ENCODE assay signal across 1 cellular context in genomic region chr9:105148328-105149006, GRCh38.
TF ChIP-seq lines count a peak whose summit lies in the region.

No MANE protein-coding gene starts in this region.

TF ChIP-seq in WTC11, 78 proteins besides CTCF, POLR2A, EP300 and RAD21 (continued from another document):
- TF ChIP-seq ATF2 (CRISPR knock-in tag; IDR thresholded peaks at IDR 0.05; ENCODE audit: borderline replicate concordance, low read depth) (no peak), E2F5 (CRISPR knock-in tag; IDR thresholded peaks at IDR 0.05) (no peak), CBFB (CRISPR knock-in tag; IDR thresholded peaks at IDR 0.05; ENCODE audit: low read depth) (no peak), IRF2 (CRISPR knock-in tag; IDR thresholded peaks at IDR 0.05; ENCODE audit: borderline replicate concordance, low read depth) (no peak), ZNF121 (CRISPR knock-in tag; IDR thresholded peaks at IDR 0.05) (peak; percentile 27; the same call in 1 of the 2 replicates), ZBTB21 (CRISPR knock-in tag; IDR thresholded peaks at IDR 0.05; ENCODE audit: borderline replicate concordance) (no peak)
